In genomic region chr3:117139681-117140080, GRCh38 we compare ENCODE assay signal across 27 cellular contexts.
"Had no signal": no experiment of that assay in that cellular context is flagged by ENCODE, and none has a peak within 500 bp of the region (broad histone marks: within the 10 kb centered on the region; RNA-seq: fewer than 3 reads in every experiment).

No MANE protein-coding gene starts in this region.

- H3K27me3 Mint-ChIP-seq: memory B cell; stimulated activated naive B cell treated with anti-CD40 and anti-IgM and Interleukin-4, amounts not matched to agents 10 μg/mL and 1 μg/mL and 100 μg/mL, for 72 hours had no signal

- H3K4me1 ChIP-seq: heart right ventricle, left ventricle myocardium inferior, neural progenitor cell, parathyroid adenoma, right atrium auricular region, testis, thyroid gland, upper lobe of right lung had no signal

- H3K79me2 ChIP-seq: hepatocyte, parathyroid adenoma had no signal

- H3K36me3 Mint-ChIP-seq: memory B cell; naive thymus-derived CD8-positive, alpha-beta T cell; neural progenitor cell had no signal

- H3K9me3 ChIP-seq: left ventricle myocardium inferior, neutrophil, right atrium auricular region, right lobe of liver, stomach, testis, thyroid gland, upper lobe of right lung had no signal

- H3K27ac ChIP-seq: heart right ventricle, hepatocyte, left ventricle myocardium inferior, neural progenitor cell, neutrophil, parathyroid adenoma, right atrium auricular region, right lobe of liver, skin epidermis, stomach, testis, thyroid gland, upper lobe of right lung had no signal

- H3K4me2 ChIP-seq: hepatocyte, neural progenitor cell had no signal

- H3K27ac Mint-ChIP-seq: memory B cell; naive thymus-derived CD8-positive, alpha-beta T cell; nephron; neural progenitor cell; progenitor cell of endocrine pancreas; stimulated activated naive B cell treated with anti-CD40 and anti-IgM and Interleukin-4, amounts not matched to agents 10 μg/mL and 1 μg/mL and 100 μg/mL, for 72 hours had no signal

- H3K9me3 Mint-ChIP-seq: memory B cell; nephron; neural progenitor cell; stimulated activated naive B cell treated with anti-CD40 and anti-IgM and Interleukin-4, amounts not matched to agents 10 μg/mL and 1 μg/mL and 100 μg/mL, for 72 hours had no signal

- H3K27me3 ChIP-seq: heart right ventricle, hepatocyte, neural progenitor cell, neutrophil, right atrium auricular region, right lobe of liver, stomach, testis, thyroid gland, upper lobe of right lung had no signal

- H3K4me1 Mint-ChIP-seq: memory B cell; naive thymus-derived CD8-positive, alpha-beta T cell; stimulated activated naive B cell treated with anti-CD40 and anti-IgM and Interleukin-4, amounts not matched to agents 10 μg/mL and 1 μg/mL and 100 μg/mL, for 72 hours had no signal

- H3K4me3 Mint-ChIP-seq: memory B cell; naive thymus-derived CD8-positive, alpha-beta T cell; nephron; neural progenitor cell; stimulated activated naive B cell treated with anti-CD40 and anti-IgM and Interleukin-4, amounts not matched to agents 10 μg/mL and 1 μg/mL and 100 μg/mL, for 72 hours had no signal

- H3K4me3 ChIP-seq: heart right ventricle, hepatocyte, left ventricle myocardium inferior, lung, neural progenitor cell, right atrium auricular region, right lobe of liver, skin epidermis, stomach, testis, thyroid gland, upper lobe of right lung had no signal

- DNase-seq: heart right ventricle; islet precursor cell; left ventricle myocardium inferior; naive thymus-derived CD8-positive, alpha-beta T cell; occipital lobe; right lobe of liver; stimulated activated CD4-positive, alpha-beta T cell treated with anti-CD3 and anti-CD28 coated beads, Interleukin-12 subunit alpha, Interleukin-12 subunit beta, amount 100 ng/mL, for 4 hours; stimulated activated CD4-positive, alpha-beta T cell treated with anti-CD3 and anti-CD28 coated beads, Interleukin-15, amount 100 ng/mL, for 24 hours; stimulated activated CD4-positive, alpha-beta T cell treated with anti-CD3 and anti-CD28 coated beads, Interleukin-2, amount 100 ng/mL, for 24 hours; stimulated activated CD4-positive, alpha-beta T cell treated with anti-CD3 and anti-CD28 coated beads, Interleukin-4, amount 100 ng/mL, for 1 hour; stimulated activated naive B cell treated with anti-CD40 and anti-IgM and Interleukin-4, amounts not matched to agents 10 μg/mL and 1 μg/mL and 100 μg/mL, for 72 hours; stimulated activated naive CD8-positive, alpha-beta T cell treated with anti-CD3 and anti-CD28 coated beads, Interleukin-15, Interleukin-2, amounts not matched to agents 100 U/mL and 50 U/mL, for 24 hours; stomach; testis; thyroid gland; trophoblast cell; upper lobe of right lung had no signal

- H3K36me3 ChIP-seq: heart right ventricle, left ventricle myocardium inferior, neural progenitor cell, neutrophil, right atrium auricular region, right lobe of liver, stomach, thyroid gland, upper lobe of right lung had no signal

- H3K9ac ChIP-seq: neural progenitor cell, parathyroid adenoma had no signal
